Comparison of ENCODE assay signal across 1 cellular context in the genomic region with DNA sequence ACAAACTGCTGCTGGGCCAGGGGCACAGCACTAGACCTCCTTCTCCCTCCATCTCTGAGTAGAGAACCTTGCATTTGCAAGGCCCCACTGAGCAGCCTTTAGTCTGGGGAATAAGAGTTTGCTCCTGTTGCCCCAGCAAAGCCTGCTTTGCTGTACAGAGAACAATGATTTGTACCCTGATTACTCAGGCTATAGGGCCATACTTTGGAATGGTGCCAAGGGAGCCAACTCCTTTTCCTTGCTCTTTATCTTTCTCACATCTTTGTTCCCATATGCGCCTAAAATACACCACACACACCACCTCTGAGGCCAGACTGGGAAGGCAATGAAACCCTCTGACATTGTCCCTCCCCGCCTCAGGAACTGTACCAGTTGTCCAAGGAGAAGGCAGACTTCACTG.
TF ChIP-seq lines count a peak whose summit lies in the region.

No MANE protein-coding gene starts in this region.

TF ChIP-seq in HepG2, 621 proteins besides CTCF, POLR2A, EP300 and RAD21:
- TF ChIP-seq SP5 (CRISPR knock-in tag; IDR thresholded peaks at IDR 0.05; ENCODE audit: borderline replicate concordance, low read depth) (no peak), ZBTB7B (CRISPR knock-in tag; IDR thresholded peaks at IDR 0.05) (no peak), HNRNPK (IDR thresholded peaks at IDR 0.05; ENCODE audit: low read depth, low read length, poor library complexity, severe bottlenecking) (no peak), ZNF282 (IDR thresholded peaks at IDR 0.05; ENCODE audit: partially characterized antibody) (no peak)
